Comparison of ENCODE assay signal across 21 cellular contexts in genomic region chr16:85665373-85665740, GRCh38. TPM values are rescaled to one million over a fixed set of nuclear protein-coding genes. Genes with fewer than 3 reads are reported as not detected.
"Had no signal": no experiment of that assay in that cellular context is flagged by ENCODE, and none has a peak within 500 bp of the region (broad histone marks: within the 10 kb centered on the region; RNA-seq: fewer than 3 reads in every experiment).

No MANE protein-coding gene starts in this region.

- H3K4me3 ChIP-seq: adrenal gland, ascending aorta, coronary artery, gastroesophageal sphincter, ovary, psoas muscle, right atrium auricular region, skin epidermis, tibial artery had no signal

- H3K4me1 Mint-ChIP-seq: activated CD4-positive, alpha-beta memory T cell treated with anti-CD3 and anti-CD28 coated beads, Interleukin-2, amount 10 ng/mL, durations not matched to agents 7 days and 5 days; activated naive CD4-positive, alpha-beta T cell treated with anti-CD3 and anti-CD28 coated beads, Interleukin-2, amount 50 U/mL, for 24 hours; stimulated activated naive CD8-positive, alpha-beta T cell treated with anti-CD3 and anti-CD28 coated beads, Interleukin-15, amount 100 ng/mL, for 72 hours had no signal

- H3K27me3 ChIP-seq: adrenal gland, ascending aorta, gastroesophageal sphincter, neutrophil, ovary, right atrium auricular region, tibial artery had no signal

- H3K36me3 ChIP-seq: ovary had no signal

- H3K4me3 Mint-ChIP-seq: activated CD4-positive, alpha-beta memory T cell treated with anti-CD3 and anti-CD28 coated beads, Interleukin-2, amount 10 ng/mL, durations not matched to agents 7 days and 5 days; activated CD4-positive, alpha-beta T cell treated with anti-CD3 and anti-CD28 coated beads, Interleukin-2, amount 10 ng/mL, durations not matched to agents 24 days and 14 days; activated naive CD4-positive, alpha-beta T cell treated with anti-CD3 and anti-CD28 coated beads, Interleukin-2, amount 50 U/mL, for 24 hours; activated T-helper 1 cell treated with anti-CD3 and anti-CD28 coated beads, Interleukin-12 subunit alpha, Interleukin-12 subunit beta, Interleukin-2, Interleukin-4 antibody, amounts not matched to agents 30 ng/mL and 10 ng/mL and 1 ng/mL, durations not matched to agents 14 hours and 24 hours and 36 hours; natural killer cell treated with Interleukin-12 subunit alpha and Interleukin-12 subunit beta and Interleukin-15 and Interleukin-18, amount 100 ng/mL, for 72 hours; stimulated activated naive CD8-positive, alpha-beta T cell treated with anti-CD3 and anti-CD28 coated beads, Interleukin-15, amount 100 ng/mL, for 72 hours had no signal

- H3K9me3 ChIP-seq: adrenal gland, ascending aorta, gastroesophageal sphincter, neutrophil, ovary, psoas muscle, right atrium auricular region, tibial artery had no signal

- H3K27ac Mint-ChIP-seq: activated CD4-positive, alpha-beta memory T cell treated with anti-CD3 and anti-CD28 coated beads, Interleukin-2, amount 10 ng/mL, durations not matched to agents 7 days and 5 days; activated CD4-positive, alpha-beta T cell treated with anti-CD3 and anti-CD28 coated beads, Interleukin-2, amount 10 ng/mL, durations not matched to agents 24 days and 14 days; activated naive CD4-positive, alpha-beta T cell treated with anti-CD3 and anti-CD28 coated beads, Interleukin-2, amount 50 U/mL, for 24 hours; activated T-helper 1 cell treated with anti-CD3 and anti-CD28 coated beads, Interleukin-12 subunit alpha, Interleukin-12 subunit beta, Interleukin-2, Interleukin-4 antibody, amounts not matched to agents 30 ng/mL and 10 ng/mL and 1 ng/mL, durations not matched to agents 14 hours and 24 hours and 36 hours had no signal

- H3K27me3 Mint-ChIP-seq: activated CD4-positive, alpha-beta memory T cell treated with anti-CD3 and anti-CD28 coated beads, Interleukin-2, amount 10 ng/mL, durations not matched to agents 7 days and 5 days; activated CD4-positive, alpha-beta T cell treated with anti-CD3 and anti-CD28 coated beads, Interleukin-2, amount 10 ng/mL, durations not matched to agents 24 days and 14 days; activated naive CD4-positive, alpha-beta T cell treated with anti-CD3 and anti-CD28 coated beads, Interleukin-2, amount 50 U/mL, for 24 hours; natural killer cell treated with Interleukin-12 subunit alpha and Interleukin-12 subunit beta and Interleukin-15 and Interleukin-18, amount 100 ng/mL, for 72 hours; stimulated activated naive CD8-positive, alpha-beta T cell treated with anti-CD3 and anti-CD28 coated beads, Interleukin-15, amount 100 ng/mL, for 72 hours had no signal

- DNase-seq: activated CD4-positive, alpha-beta memory T cell treated with anti-CD3 and anti-CD28 coated beads, Interleukin-2, amount 10 ng/mL, durations not matched to agents 7 days and 5 days; activated CD4-positive, alpha-beta T cell treated with anti-CD3 and anti-CD28 coated beads, Interleukin-2, amount 10 ng/mL, durations not matched to agents 24 days and 14 days; activated gamma-delta T cell; central memory CD4-positive, alpha-beta T cell; left ventricle myocardium superior; midbrain; stimulated activated CD4-positive, alpha-beta T cell treated with anti-CD3 and anti-CD28 coated beads, Interleukin-1b, Interleukin-23, amount 100 ng/mL, for 48 hours; stimulated activated naive CD8-positive, alpha-beta T cell treated with anti-CD3 and anti-CD28 coated beads, Interleukin-15, amount 100 ng/mL, for 72 hours; tibial artery had no signal

- H3K4me1 ChIP-seq: ascending aorta, tibial artery had no signal

- H3K27ac ChIP-seq: ascending aorta, coronary artery, gastroesophageal sphincter, neutrophil, ovary, psoas muscle, right atrium auricular region, skin epidermis, tibial artery had no signal

- H3K9me3 Mint-ChIP-seq: activated CD4-positive, alpha-beta memory T cell treated with anti-CD3 and anti-CD28 coated beads, Interleukin-2, amount 10 ng/mL, durations not matched to agents 7 days and 5 days; activated CD4-positive, alpha-beta T cell treated with anti-CD3 and anti-CD28 coated beads, Interleukin-2, amount 10 ng/mL, durations not matched to agents 24 days and 14 days; activated naive CD4-positive, alpha-beta T cell treated with anti-CD3 and anti-CD28 coated beads, Interleukin-2, amount 50 U/mL, for 24 hours; activated T-helper 1 cell treated with anti-CD3 and anti-CD28 coated beads, Interleukin-12 subunit alpha, Interleukin-12 subunit beta, Interleukin-2, Interleukin-4 antibody, amounts not matched to agents 30 ng/mL and 10 ng/mL and 1 ng/mL, durations not matched to agents 14 hours and 24 hours and 36 hours; natural killer cell treated with Interleukin-12 subunit alpha and Interleukin-12 subunit beta and Interleukin-15 and Interleukin-18, amount 100 ng/mL, for 72 hours; stimulated activated naive CD8-positive, alpha-beta T cell treated with anti-CD3 and anti-CD28 coated beads, Interleukin-15, amount 100 ng/mL, for 72 hours had no signal

RNA-seq across cellular contexts. Expression of gene GINS2, which starts 23.4 kb away (rescaled TPM):
- total RNA-seq: ascending aorta had no signal
